ENCODE assay signal across 8 cellular contexts in the genomic region with DNA sequence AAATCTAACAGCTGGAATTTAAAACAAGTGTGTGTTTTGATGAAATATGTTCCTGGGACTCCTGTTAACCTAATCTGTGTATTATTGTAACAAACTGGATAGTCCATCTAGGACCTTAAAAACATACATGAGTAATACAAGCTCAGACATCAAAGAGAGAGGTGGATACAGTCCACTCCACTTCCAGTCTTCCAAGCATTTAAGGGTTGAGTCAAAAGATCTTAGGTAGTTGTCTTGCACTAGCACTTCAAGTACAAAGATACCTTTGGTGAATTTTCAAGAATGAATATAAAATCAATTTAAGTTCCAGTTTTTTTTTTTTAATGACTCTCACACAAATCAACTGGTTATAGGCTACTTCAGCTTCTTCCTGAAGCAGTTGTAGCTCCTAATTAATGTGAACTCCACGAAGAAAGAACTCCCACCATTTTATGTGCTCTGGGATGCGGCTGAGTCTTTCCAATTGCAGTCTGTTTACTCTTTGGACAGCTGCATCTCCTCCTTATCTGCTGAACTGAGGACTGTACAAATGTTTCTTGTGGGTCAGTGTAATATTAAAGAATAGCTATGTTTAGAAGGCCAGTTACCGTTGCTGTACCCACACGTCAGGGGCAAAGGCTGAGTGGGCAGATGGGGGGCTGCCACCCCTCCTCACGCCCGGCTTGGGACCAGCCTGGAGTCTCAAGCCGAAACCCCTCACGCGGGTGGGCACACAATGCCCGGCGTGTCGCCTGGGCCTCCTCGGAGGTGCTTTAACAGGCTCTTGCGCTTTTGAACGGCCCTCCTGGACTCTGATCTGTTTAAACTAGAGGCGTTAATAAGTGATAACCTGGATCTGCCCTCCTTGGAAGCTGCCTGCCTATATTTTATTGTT. TPM values are rescaled to one million over a fixed set of nuclear protein-coding genes. Genes with fewer than 3 reads are reported as not detected.
DNase-seq lines count a peak whose midpoint lies in the region; ATAC-seq, FAIRE-seq and TF ChIP-seq lines count a peak whose summit lies in the region.

No MANE protein-coding gene starts in this region.

- peaks cover 12% of the 10 kb centered on the region for H3K4me1 ChIP-seq in foreskin keratinocyte

- in situ Hi-C loops in ACHN (cut with HindIII; ENCODE audit: low pct_ligation_motif_present, low pct_unique_long_range_greater_than_20kb, low sequenced_read_pairs): no loop called here

- DNase-seq in ACHN: peak; percentile 35
- DNase-seq in H54 (ENCODE audit: insufficient read length, low spot score): peak; percentile 41
- peak; percentile 47 for DNase-seq in RKO (ENCODE audit: low spot score)
- DNase-seq in foreskin keratinocyte: no peak
- no peak for DNase-seq in D721Med (ENCODE audit: insufficient read length, low spot score)
- DNase-seq in middle frontal gyrus (ENCODE audit: extremely low spot score, low spot score): no peak

- FAIRE-seq in H54 (lab: Jason Lieb, UNC) (peak; percentile 6), D721Med (lab: Jason Lieb, UNC) (no peak)

- ATAC-seq in foreskin keratinocyte (no peak), GM18517 (IDR thresholded peaks at IDR 0.05; ENCODE audit: unreplicated experiment) (no peak), HG02678 (IDR thresholded peaks at IDR 0.05; ENCODE audit: unreplicated experiment) (no peak)

- peak overlapping the region; percentile 67 for H3K27ac ChIP-seq in foreskin keratinocyte

- no peak for TF ChIP-seq POLR2A in H54 (IDR thresholded peaks at IDR 0.05; ENCODE audit: low read depth, low read length)

- no peak for TF ChIP-seq CTCF in foreskin keratinocyte (conservative IDR thresholded peaks at IDR 0.05)
- TF ChIP-seq CTCF in D721Med (IDR thresholded peaks at IDR 0.05; ENCODE audit: insufficient read depth, missing control alignments): no peak

- H3K27me3 ChIP-seq in foreskin keratinocyte: peaks cover 34% of the 10 kb centered on the region

RNA-seq across cellular contexts. Expression of a gene that starts 2.9 kb away (rescaled TPM):
- total RNA-seq in foreskin keratinocyte: 32.8 and 41.1 TPM in 2 replicates
- 10.1 and 10.3 TPM in 2 replicates for polyA plus RNA-seq in foreskin keratinocyte

RNA-seq across cellular contexts. Expression of a gene that starts 58.6 kb away (rescaled TPM):
- total RNA-seq in foreskin keratinocyte: 41.4 and 46.0 TPM in 2 replicates
- 31.8 and 40.2 TPM in 2 replicates for polyA plus RNA-seq in foreskin keratinocyte

Comparison
In these comparisons a context has a peak if more than half of its experiments do, and no peak if none do; other contexts are left out.
1. DNase-seq: peak in ACHN (single experiment), H54 (single experiment) and RKO (single experiment); none in foreskin keratinocyte (0 of 2), D721Med (single experiment) and middle frontal gyrus (single experiment).